ENCODE assay signal across 2 cellular contexts in genomic region chr6:153832543-153832942, GRCh38.
TF ChIP-seq lines count a peak whose summit lies in the region.

No MANE protein-coding gene starts in this region.

TF ChIP-seq in GM23338, 12 proteins besides CTCF, POLR2A, EP300 and RAD21:
- no peak for TF ChIP-seq STAT1 (IDR thresholded peaks at IDR 0.05; ENCODE audit: unreplicated experiment)

TF ChIP-seq in K562, 482 proteins besides CTCF, POLR2A, EP300 and RAD21:
- no peak for TF ChIP-seq PHB2 (IDR thresholded peaks at IDR 0.05; ENCODE audit: low read depth)
- TF ChIP-seq MAX (CRISPR knock-in tag; IDR thresholded peaks at IDR 0.05) = peak; percentile 29; the same call in 1 of the 2 replicates
- TF ChIP-seq GTF2A2 (tag; IDR thresholded peaks at IDR 0.05) = no peak
- no peak for TF ChIP-seq HIVEP1 (CRISPR knock-in tag; IDR thresholded peaks at IDR 0.05)
